Comparison of ENCODE assay signal across 18 cellular contexts in the genomic region with DNA sequence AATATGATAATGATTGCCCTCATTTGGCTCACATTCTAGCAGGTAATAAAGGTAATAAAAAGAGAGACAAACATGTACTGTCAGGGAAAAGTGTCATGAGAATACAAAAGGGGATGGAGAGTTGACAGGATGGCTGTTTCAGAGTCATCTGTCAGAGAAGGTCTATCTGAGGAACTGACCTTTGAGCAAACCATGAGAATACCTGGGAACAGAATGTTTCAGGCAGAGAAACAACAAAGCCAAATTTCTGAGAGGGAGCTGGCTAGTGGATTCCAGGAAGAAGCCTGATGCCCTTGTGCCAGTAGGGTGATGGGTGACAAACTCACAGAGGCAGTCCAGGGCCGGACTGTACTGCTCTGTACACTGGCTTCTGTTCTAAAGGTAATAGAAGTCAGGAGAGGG.
DNase-seq lines count a peak whose midpoint lies in the region; ATAC-seq, FAIRE-seq and TF ChIP-seq lines count a peak whose summit lies in the region.
"Had no signal": no experiment of that assay in that cellular context is flagged by ENCODE, and none has a peak within 500 bp of the region (broad histone marks: within the 10 kb centered on the region; RNA-seq: fewer than 3 reads in every experiment).

No MANE protein-coding gene starts in this region.

- ATAC-seq in left ventricle myocardium superior, result peak; percentile 80
- ATAC-seq in HG02885 (IDR thresholded peaks at IDR 0.05; ENCODE audit: poor library complexity, unreplicated experiment), result no peak
- ATAC-seq: naive thymus-derived CD8-positive, alpha-beta T cell had no signal

- CTCF ChIA-PET in GM10248 (lab: Yijun Ruan, JAX), result interaction anchor here (0.9 to 2.3 kb wide), 4 partner anchors 9 to 170 kb away, joined by 3 to 5 read pairs (median 4); no protein-coding TSS in a partner anchor
- CTCF ChIA-PET in activated naive CD4-positive, alpha-beta T cell treated with anti-CD3 and anti-CD28 coated beads, Interleukin-2, amount 10 ng/mL, durations not matched to agents 7 days and 5 days (lab: Charles Lee), result no interaction called here

- H3K4me3 ChIP-seq in prostate gland, result no peak overlapping the region

- POLR2A ChIA-PET in GM10248 (lab: Yijun Ruan, JAX), result no interaction called here

- H3K27me3 ChIP-seq in prostate gland (replicated peaks; ENCODE audit: insufficient read depth), result no peaks in the 10 kb centered on the region

- H3K27ac Mint-ChIP-seq in brain, result peak overlapping the region; percentile 5 to 63 (median 33)
- no peak overlapping the region for H3K27ac Mint-ChIP-seq in activated naive CD4-positive, alpha-beta T cell treated with anti-CD3 and anti-CD28 coated beads, Interleukin-2, amount 10 ng/mL, durations not matched to agents 7 days and 5 days
- H3K27ac Mint-ChIP-seq: activated CD4-positive, alpha-beta T cell treated with anti-CD3 and anti-CD28 coated beads, Interleukin-2, amount 10 ng/mL, durations not matched to agents 24 days and 14 days; naive thymus-derived CD8-positive, alpha-beta T cell had no signal

- no peak for DNase-seq in GM19239 (ENCODE audit: insufficient read length, low spot score)
- DNase-seq in left ventricle myocardium superior, result no peak
- no peak for DNase-seq in prostate gland (ENCODE audit: low spot score)
- no peak for DNase-seq in GM10248 (ENCODE audit: extremely low spot score)
- no peak for DNase-seq in NCI-H524 treated with DMSO at 0.1 percent for 48 hours (lab: John Stamatoyannopoulos, UW)
- DNase-seq in activated naive CD4-positive, alpha-beta T cell treated with anti-CD3 and anti-CD28 coated beads, Interleukin-2, amount 10 ng/mL, durations not matched to agents 7 days and 5 days, result no peak
- DNase-seq: activated CD4-positive, alpha-beta T cell treated with anti-CD3 and anti-CD28 coated beads, Interleukin-2, amount 10 ng/mL, durations not matched to agents 24 days and 14 days; activated CD8-positive, alpha-beta memory T cell treated with anti-CD3 and anti-CD28 coated beads, Interleukin-2, amount 50 U/mL, for 48 hours; activated effector memory CD4-positive, alpha-beta T cell treated with Interleukin-2 at 50 U/mL for 16 hours; DMS 273 treated with DMSO at 0.1 percent for 48 hours; naive thymus-derived CD8-positive, alpha-beta T cell; NCI-H146; NK-92 treated with Interleukin-12 subunit alpha and Interleukin-12 subunit beta, amount 100 ng/mL, for 24 hours had no signal

- H3K9me3 Mint-ChIP-seq in brain, result no peaks in the 10 kb centered on the region
- H3K9me3 Mint-ChIP-seq in activated naive CD4-positive, alpha-beta T cell treated with anti-CD3 and anti-CD28 coated beads, Interleukin-2, amount 10 ng/mL, durations not matched to agents 7 days and 5 days, result no peaks in the 10 kb centered on the region
- H3K9me3 Mint-ChIP-seq: activated CD4-positive, alpha-beta T cell treated with anti-CD3 and anti-CD28 coated beads, Interleukin-2, amount 10 ng/mL, durations not matched to agents 24 days and 14 days; CD14-positive monocyte; naive thymus-derived CD8-positive, alpha-beta T cell had no signal

- intact Hi-C loops in left ventricle myocardium superior (cut with micrococcal nuclease) (no loop called here), prostate gland (cut with DNase I) (loop anchor here (5.0 kb wide), 1 partner anchor 128 kb away; no protein-coding TSS in a partner anchor)

- H3K4me3 Mint-ChIP-seq in brain, result peak overlapping the region in 1 of 5 experiments; percentile 33
- no peak overlapping the region for H3K4me3 Mint-ChIP-seq in activated naive CD4-positive, alpha-beta T cell treated with anti-CD3 and anti-CD28 coated beads, Interleukin-2, amount 10 ng/mL, durations not matched to agents 7 days and 5 days
- H3K4me3 Mint-ChIP-seq: activated CD4-positive, alpha-beta T cell treated with anti-CD3 and anti-CD28 coated beads, Interleukin-2, amount 10 ng/mL, durations not matched to agents 24 days and 14 days; CD14-positive monocyte; naive thymus-derived CD8-positive, alpha-beta T cell had no signal

- H3K36me3 ChIP-seq in prostate gland, result no peaks in the 10 kb centered on the region

- no peak for TF ChIP-seq POLR2A in prostate gland (IDR thresholded peaks at IDR 0.05)

- no peaks in the 10 kb centered on the region for H3K36me3 Mint-ChIP-seq in brain
- no peaks in the 10 kb centered on the region for H3K36me3 Mint-ChIP-seq in activated naive CD4-positive, alpha-beta T cell treated with anti-CD3 and anti-CD28 coated beads, Interleukin-2, amount 10 ng/mL, durations not matched to agents 7 days and 5 days
- H3K36me3 Mint-ChIP-seq: CD14-positive monocyte; naive thymus-derived CD8-positive, alpha-beta T cell had no signal

- peaks cover 55% of the 10 kb centered on the region for H3K4me1 Mint-ChIP-seq in brain
- H3K4me1 Mint-ChIP-seq in activated naive CD4-positive, alpha-beta T cell treated with anti-CD3 and anti-CD28 coated beads, Interleukin-2, amount 10 ng/mL, durations not matched to agents 7 days and 5 days, result peaks cover 12% of the 10 kb centered on the region

- TF ChIP-seq CTCF in brain (conservative IDR thresholded peaks at IDR 0.05) (no peak), prostate gland (IDR thresholded peaks at IDR 0.05) (no peak), GM10248 (IDR thresholded peaks at IDR 0.05; ENCODE audit: control extremely low read depth, extremely low read depth, low read depth, missing control alignments) (no peak)

- peaks cover 5% of the 10 kb centered on the region for H3K4me1 ChIP-seq in prostate gland (replicated peaks)

- H3K27me3 Mint-ChIP-seq in brain, result no peaks in the 10 kb centered on the region
- no peaks in the 10 kb centered on the region for H3K27me3 Mint-ChIP-seq in activated naive CD4-positive, alpha-beta T cell treated with anti-CD3 and anti-CD28 coated beads, Interleukin-2, amount 10 ng/mL, durations not matched to agents 7 days and 5 days
- H3K27me3 Mint-ChIP-seq: naive thymus-derived CD8-positive, alpha-beta T cell had no signal

- peak; percentile 37 for FAIRE-seq in GM19239 (lab: Jason Lieb, UNC)
- FAIRE-seq: G401.6, H54 had no signal

- 53% methylated on average over 1 of the region's 1 CpG for WGBS in prostate gland

- peak overlapping the region; percentile 26 to 31 for H3K27ac ChIP-seq in prostate gland

- no peaks in the 10 kb centered on the region for H3K9me3 ChIP-seq in prostate gland
